ENCODE assay signal across 1 cellular context in genomic region chr2:9552491-9553178, GRCh38.
TF ChIP-seq lines count a peak whose summit lies in the region.

No MANE protein-coding gene starts in this region.

TF ChIP-seq in GM23338, 12 proteins besides CTCF, POLR2A, EP300 and RAD21 (continued from another document):
- TF ChIP-seq, protein P1, sequence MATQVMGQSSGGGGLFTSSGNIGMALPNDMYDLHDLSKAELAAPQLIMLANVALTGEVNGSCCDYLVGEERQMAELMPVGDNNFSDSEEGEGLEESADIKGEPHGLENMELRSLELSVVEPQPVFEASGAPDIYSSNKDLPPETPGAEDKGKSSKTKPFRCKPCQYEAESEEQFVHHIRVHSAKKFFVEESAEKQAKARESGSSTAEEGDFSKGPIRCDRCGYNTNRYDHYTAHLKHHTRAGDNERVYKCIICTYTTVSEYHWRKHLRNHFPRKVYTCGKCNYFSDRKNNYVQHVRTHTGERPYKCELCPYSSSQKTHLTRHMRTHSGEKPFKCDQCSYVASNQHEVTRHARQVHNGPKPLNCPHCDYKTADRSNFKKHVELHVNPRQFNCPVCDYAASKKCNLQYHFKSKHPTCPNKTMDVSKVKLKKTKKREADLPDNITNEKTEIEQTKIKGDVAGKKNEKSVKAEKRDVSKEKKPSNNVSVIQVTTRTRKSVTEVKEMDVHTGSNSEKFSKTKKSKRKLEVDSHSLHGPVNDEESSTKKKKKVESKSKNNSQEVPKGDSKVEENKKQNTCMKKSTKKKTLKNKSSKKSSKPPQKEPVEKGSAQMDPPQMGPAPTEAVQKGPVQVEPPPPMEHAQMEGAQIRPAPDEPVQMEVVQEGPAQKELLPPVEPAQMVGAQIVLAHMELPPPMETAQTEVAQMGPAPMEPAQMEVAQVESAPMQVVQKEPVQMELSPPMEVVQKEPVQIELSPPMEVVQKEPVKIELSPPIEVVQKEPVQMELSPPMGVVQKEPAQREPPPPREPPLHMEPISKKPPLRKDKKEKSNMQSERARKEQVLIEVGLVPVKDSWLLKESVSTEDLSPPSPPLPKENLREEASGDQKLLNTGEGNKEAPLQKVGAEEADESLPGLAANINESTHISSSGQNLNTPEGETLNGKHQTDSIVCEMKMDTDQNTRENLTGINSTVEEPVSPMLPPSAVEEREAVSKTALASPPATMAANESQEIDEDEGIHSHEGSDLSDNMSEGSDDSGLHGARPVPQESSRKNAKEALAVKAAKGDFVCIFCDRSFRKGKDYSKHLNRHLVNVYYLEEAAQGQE (IDR thresholded peaks at IDR 0.05; ENCODE audit: unreplicated experiment), result no peak
- TF ChIP-seq ZNF331 (CRISPR knock-in tag; IDR thresholded peaks at IDR 0.05; ENCODE audit: low read depth), result no peak
- no peak for TF ChIP-seq JUNB (IDR thresholded peaks at IDR 0.05; ENCODE audit: unreplicated experiment)
- no peak for TF ChIP-seq CREB1 (CRISPR knock-in tag; IDR thresholded peaks at IDR 0.05; ENCODE audit: low read depth)
